In the genomic region with DNA sequence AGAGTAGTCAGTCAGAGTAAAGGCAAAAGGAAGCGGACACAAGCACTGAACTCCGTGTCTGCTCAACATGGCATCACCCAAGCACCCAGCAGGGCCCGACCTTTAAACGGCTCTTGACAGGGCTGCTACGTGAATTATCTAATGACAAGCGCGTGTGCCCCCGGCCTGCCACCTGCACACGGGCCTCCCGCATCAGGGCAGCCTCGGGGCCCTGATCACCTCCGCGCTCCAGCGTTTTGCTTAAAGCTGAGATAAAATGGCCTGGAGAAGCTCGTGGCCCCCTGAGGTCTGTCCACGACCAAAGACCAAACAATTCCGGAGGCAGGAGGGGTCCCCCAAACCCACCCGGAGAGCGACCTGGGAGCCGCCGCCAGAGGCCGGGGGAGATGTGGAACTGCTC, we compare ENCODE assay signal across 8 cellular contexts. TPM values are rescaled to one million over a fixed set of nuclear protein-coding genes. Genes with fewer than 3 reads are reported as not detected.
A peak's percentile ranks its signal among the peaks of the same experiment; 100 is the strongest.
DNase-seq lines count a peak whose midpoint lies in the region; ATAC-seq and TF ChIP-seq lines count a peak whose summit lies in the region.

No MANE protein-coding gene starts in this region.

- no peaks in the 10 kb centered on the region for H3K9me3 ChIP-seq in GM23248 (ENCODE audit: low read depth)

- H3F3A ChIP-seq in GM23248 (ENCODE audit: insufficient read depth), result 0 out of 2 replicates have a peak, but pooled peaks cover 5% of the 10 kb centered on the region

- peak overlapping the region; percentile 72 for H2AFZ ChIP-seq in GM23248

- H3K36me3 ChIP-seq in GM23248 (ENCODE audit: low read depth), result 0 out of 2 replicates have a peak, but pooled peaks cover 8% of the 10 kb centered on the region

- H3K4me3 ChIP-seq in GM23248 (peak overlapping the region; percentile 98), astrocyte of the spinal cord (ENCODE audit: low read depth, low read length) (peak overlapping the region; percentile 67)

- H3K4me1 ChIP-seq in GM23248 (ENCODE audit: insufficient read depth), result peaks cover 16% of the 10 kb centered on the region; the same call in 1 of the 2 replicates

- TF ChIP-seq CTCF in astrocyte of the spinal cord (IDR thresholded peaks at IDR 0.05; ENCODE audit: low read depth, low read length), result no peak

- H3K4me2 ChIP-seq in GM23248 (ENCODE audit: unreplicated experiment), result peak overlapping the region; percentile 88

- H3K9me2 ChIP-seq in GM23248 (ENCODE audit: insufficient read depth), result no peaks in the 10 kb centered on the region

- peak; percentile 52 for DNase-seq in D341Med (ENCODE audit: low spot score)
- DNase-seq in GM23248, result peak; percentile 49
- peak; percentile 5 for DNase-seq in NOMO-1 treated with dmso at 0.1 percent for 144 hours (lab: John Stamatoyannopoulos, UW; ENCODE audit: unreplicated experiment)
- DNase-seq in astrocyte of the spinal cord (ENCODE audit: low read depth, low spot score), result no peak
- peak; percentile 11 for DNase-seq in kidney tubule cell (ENCODE audit: low spot score)
- peak in 2 of 3 donors; percentile 4 to 13 for DNase-seq in stimulated activated CD4-positive, alpha-beta T cell treated with anti-CD3 and anti-CD28 coated beads, TNF-alpha, amount 100 ng/mL, for 48 hours (ENCODE audit: low read depth in 3 of 3)
- no peak for DNase-seq in NCI-H524 treated with DMSO at 0.1 percent for 48 hours (lab: John Stamatoyannopoulos, UW)

- peak overlapping the region; percentile 99 for H3K9ac ChIP-seq in GM23248

- peaks cover 51% of the 10 kb centered on the region for H3K79me2 ChIP-seq in GM23248 (ENCODE audit: insufficient read depth)

- no peaks in the 10 kb centered on the region for H3K27me3 ChIP-seq in GM23248 (replicated peaks; ENCODE audit: insufficient read depth)

- ATAC-seq in HG02973 (IDR thresholded peaks at IDR 0.05; ENCODE audit: unreplicated experiment), result no peak

- no peaks in the 10 kb centered on the region for H4K20me1 ChIP-seq in GM23248 (ENCODE audit: insufficient read depth)

- H3K27ac ChIP-seq in GM23248, result peak overlapping the region; percentile 36

- in situ Hi-C loops in GM23248 (cut with MboI), result no loop called here
- in situ Hi-C loops in astrocyte of the spinal cord (cut with HindIII; ENCODE audit: low sequenced_read_pairs), result no loop called here

- WGBS in GM23248 (ENCODE audit: low coverage in 1 of 2, low lambda C conversion rate in 2 of 2, missing lambda C conversion rate in 2 of 2), 2 experiments, result 1% methylated on average over 14 to 22 of the region's 22 CpGs

RNA-seq across cellular contexts. Expression of a gene that starts 0.4 kb away (rescaled TPM):
- total RNA-seq in GM23248 (2014; rRNA removed; shearing (Covaris generic)), result 154 and 207 TPM in 2 replicates
- 136 and 148 TPM in 2 replicates for polyA plus RNA-seq in GM23248 (2016; fragmentation: Nextera tagmentation; extraction: Ambion mirVana)

RNA-seq across cellular contexts. Expression of a gene that starts 5.5 kb away (rescaled TPM):
- not detected in 2 replicates for total RNA-seq in GM23248 (2014; rRNA removed; shearing (Covaris generic))
- not detected in 2 replicates for polyA plus RNA-seq in GM23248 (2016; fragmentation: Nextera tagmentation; extraction: Ambion mirVana)

RNA-seq across cellular contexts. Expression of a gene that starts 28.6 kb away (rescaled TPM):
- not detected in 2 replicates for total RNA-seq in GM23248 (2014; rRNA removed; shearing (Covaris generic))
- polyA plus RNA-seq in GM23248 (2016; fragmentation: Nextera tagmentation; extraction: Ambion mirVana), result not detected in 2 replicates

Comparison
In these comparisons a context has a peak if more than half of its experiments do, and no peak if none do; other contexts are left out.
1. DNase-seq: peak in D341Med (single experiment), GM23248 (single experiment), NOMO-1 treated with dmso at 0.1 percent for 144 hours (single experiment), kidney tubule cell (single experiment) and stimulated activated CD4-positive, alpha-beta T cell treated with anti-CD3 and anti-CD28 coated beads, TNF-alpha, amount 100 ng/mL, for 48 hours (2 of 3); none in astrocyte of the spinal cord (single experiment) and NCI-H524 treated with DMSO at 0.1 percent for 48 hours (single experiment).